11 cellular contexts compared by ENCODE assay signal in genomic region chr5:7628820-7629219, GRCh38.
"Had no signal": no experiment of that assay in that cellular context is flagged by ENCODE, and none has a peak within 500 bp of the region (broad histone marks: within the 10 kb centered on the region; RNA-seq: fewer than 3 reads in every experiment).

No MANE protein-coding gene starts in this region.

- H3K4me3 ChIP-seq: MG63, SJCRH30 had no signal

- H3K27ac ChIP-seq: RWPE1 had no signal

- H3K9me3 ChIP-seq: MG63, SJCRH30 had no signal

- DNase-seq: Karpas-422; KG1; MG63; NCI-H446 treated with DMSO at 0.1 percent for 48 hours; NCI-H526; NK-92 treated with Interleukin-12 subunit alpha and Interleukin-12 subunit beta, amount 100 ng/mL, for 24 hours; PC-3 had no signal

- ATAC-seq: Panc1, PC-3, SK-N-SH treated with all-trans-retinoic acid at 6 μM for 48 hours had no signal

- H3K27me3 ChIP-seq: SJCRH30 had no signal

- H3K36me3 ChIP-seq: MG63, SJCRH30 had no signal
